1 cellular context compared by ENCODE assay signal in the genomic region with DNA sequence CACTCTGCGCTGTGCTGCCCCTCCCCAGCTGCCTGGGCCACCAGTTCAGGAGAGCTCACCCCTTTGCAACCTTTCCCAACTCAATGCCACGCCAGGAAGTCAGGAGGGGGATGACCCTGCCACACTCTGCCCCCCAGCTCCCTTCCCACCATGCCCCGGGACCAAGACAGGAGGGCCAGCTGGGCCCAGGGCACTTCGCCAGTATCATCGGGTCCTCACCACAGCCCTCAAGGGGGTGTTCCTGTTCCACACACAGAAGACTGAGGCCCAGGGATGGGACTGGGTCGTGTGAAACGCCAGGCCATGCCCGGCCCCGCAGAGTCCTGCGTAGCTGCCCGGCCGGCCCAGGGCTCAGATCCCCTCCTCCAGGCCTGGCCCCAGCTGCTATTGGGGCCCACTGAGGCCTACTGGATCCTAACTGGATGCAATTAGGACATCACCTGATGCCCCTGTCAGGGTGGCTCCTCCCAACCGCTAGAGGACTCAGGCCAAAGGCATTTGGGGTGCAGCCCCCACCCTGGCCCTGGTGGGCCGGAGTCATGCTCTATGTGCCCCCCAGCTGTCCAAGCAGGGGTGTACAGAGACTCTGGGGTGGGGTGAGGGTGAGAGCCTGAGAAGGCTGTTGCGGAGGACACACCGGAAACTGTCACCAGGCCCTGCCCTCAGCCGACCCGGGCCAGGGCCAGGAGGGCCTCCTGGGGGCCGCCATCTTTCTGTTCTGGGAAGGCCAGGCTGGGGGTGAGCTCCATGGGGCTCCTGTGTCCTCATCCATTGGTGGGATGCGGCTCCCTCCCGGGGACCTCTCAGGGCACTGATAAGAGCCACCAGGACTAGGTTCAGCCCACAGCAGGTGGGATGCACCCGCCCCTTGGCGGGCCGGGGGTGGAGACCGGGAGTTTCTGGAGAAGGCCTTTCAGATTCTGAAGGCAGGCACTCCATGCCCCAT.
TF ChIP-seq lines count a peak whose summit lies in the region.

No MANE protein-coding gene starts in this region.

TF ChIP-seq in HepG2, 621 proteins besides CTCF, POLR2A, EP300 and RAD21 (continued from another document and continues in another):
- TF ChIP-seq, protein P1, sequence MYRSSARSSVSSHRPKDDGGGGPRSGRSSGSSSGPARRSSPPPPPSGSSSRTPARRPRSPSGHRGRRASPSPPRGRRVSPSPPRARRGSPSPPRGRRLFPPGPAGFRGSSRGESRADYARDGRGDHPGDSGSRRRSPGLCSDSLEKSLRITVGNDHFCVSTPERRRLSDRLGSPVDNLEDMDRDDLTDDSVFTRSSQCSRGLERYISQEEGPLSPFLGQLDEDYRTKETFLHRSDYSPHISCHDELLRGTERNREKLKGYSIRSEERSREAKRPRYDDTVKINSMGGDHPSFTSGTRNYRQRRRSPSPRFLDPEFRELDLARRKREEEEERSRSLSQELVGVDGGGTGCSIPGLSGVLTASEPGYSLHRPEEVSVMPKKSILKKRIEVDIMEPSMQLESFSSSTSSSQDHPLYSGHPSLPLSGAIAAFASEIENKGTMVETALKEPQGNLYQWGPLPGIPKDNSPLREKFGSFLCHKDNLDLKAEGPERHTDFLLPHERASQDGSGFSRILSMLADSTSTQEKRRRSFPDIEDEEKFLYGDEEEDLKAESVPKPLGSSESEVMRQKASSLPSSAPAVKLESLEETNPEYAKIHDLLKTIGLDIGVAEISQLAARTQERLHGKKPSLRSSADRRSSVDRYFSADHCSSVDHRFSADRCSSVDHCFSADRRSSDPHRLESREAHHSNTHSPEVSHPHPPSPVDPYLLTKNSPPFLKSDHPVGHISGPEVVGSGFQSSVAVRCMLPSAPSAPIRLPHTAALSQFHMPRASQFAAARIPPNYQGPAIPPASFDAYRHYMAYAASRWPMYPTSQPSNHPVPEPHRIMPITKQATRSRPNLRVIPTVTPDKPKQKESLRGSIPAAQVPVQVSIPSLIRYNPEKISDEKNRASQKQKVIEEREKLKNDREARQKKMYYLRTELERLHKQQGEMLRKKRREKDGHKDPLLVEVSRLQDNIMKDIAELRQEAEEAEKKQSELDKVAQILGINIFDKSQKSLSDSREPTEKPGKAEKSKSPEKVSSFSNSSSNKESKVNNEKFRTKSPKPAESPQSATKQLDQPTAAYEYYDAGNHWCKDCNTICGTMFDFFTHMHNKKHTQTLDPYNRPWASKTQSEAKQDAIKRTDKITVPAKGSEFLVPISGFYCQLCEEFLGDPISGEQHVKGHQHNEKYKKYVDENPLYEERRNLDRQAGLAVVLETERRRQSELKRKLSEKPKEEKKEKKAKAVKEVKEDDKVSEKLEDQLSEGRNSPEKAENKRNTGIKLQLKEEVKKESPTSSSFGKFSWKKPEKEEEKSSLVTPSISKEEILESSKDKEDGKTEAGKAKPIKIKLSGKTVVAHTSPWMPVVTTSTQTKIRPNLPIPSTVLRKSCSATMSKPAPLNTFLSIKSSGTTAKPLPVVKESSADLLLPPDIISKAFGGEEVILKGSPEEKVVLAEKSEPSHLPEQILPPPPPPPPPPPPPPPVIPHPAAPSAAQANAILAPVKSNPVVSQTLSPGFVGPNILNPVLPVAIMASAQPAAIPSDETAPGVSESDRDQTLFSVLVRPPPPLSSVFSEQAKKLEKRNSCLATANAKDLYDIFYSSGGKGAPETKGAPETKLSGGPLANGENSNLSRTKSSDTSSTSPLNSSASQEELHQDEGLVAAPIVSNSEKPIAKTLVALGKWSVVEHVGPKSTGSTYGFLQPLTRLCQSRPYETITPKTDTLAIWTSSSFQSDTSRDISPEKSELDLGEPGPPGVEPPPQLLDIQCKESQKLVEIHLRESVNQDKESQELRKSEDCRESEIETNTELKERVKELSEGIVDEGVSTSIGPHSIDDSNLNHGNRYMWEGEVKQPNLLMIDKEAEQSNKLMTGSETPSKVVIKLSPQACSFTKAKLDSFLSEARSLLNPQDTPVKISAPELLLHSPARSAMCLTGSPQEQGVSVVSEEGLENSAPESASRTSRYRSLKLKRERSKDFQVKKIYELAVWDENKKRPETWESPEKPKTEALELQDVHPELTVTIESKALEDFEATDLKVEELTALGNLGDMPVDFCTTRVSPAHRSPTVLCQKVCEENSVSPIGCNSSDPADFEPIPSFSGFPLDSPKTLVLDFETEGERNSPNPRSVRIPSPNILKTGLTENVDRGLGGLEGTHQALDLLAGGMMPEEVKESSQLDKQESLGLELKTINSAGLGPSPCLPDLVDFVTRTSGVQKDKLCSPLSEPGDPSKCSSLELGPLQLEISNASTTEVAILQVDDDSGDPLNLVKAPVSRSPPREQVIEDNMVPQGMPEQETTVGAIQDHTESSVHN (CRISPR knock-in tag; IDR thresholded peaks at IDR 0.05), result no peak
- no peak for TF ChIP-seq SRSF4 (IDR thresholded peaks at IDR 0.05; ENCODE audit: low read depth, low read length, poor library complexity, severe bottlenecking)
- TF ChIP-seq, protein P2, sequence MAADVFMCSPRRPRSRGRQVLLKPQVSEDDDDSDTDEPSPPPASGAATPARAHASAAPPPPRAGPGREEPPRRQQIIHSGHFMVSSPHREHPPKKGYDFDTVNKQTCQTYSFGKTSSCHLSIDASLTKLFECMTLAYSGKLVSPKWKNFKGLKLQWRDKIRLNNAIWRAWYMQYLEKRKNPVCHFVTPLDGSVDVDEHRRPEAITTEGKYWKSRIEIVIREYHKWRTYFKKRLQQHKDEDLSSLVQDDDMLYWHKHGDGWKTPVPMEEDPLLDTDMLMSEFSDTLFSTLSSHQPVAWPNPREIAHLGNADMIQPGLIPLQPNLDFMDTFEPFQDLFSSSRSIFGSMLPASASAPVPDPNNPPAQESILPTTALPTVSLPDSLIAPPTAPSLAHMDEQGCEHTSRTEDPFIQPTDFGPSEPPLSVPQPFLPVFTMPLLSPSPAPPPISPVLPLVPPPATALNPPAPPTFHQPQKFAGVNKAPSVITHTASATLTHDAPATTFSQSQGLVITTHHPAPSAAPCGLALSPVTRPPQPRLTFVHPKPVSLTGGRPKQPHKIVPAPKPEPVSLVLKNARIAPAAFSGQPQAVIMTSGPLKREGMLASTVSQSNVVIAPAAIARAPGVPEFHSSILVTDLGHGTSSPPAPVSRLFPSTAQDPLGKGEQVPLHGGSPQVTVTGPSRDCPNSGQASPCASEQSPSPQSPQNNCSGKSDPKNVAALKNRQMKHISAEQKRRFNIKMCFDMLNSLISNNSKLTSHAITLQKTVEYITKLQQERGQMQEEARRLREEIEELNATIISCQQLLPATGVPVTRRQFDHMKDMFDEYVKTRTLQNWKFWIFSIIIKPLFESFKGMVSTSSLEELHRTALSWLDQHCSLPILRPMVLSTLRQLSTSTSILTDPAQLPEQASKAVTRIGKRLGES (CRISPR knock-in tag; IDR thresholded peaks at IDR 0.05; ENCODE audit: borderline replicate concordance), result 0 out of 2 replicates have a peak, but pooled peaks have one; percentile 41
- peak; percentile 83 for TF ChIP-seq HOXA3 (CRISPR knock-in tag; IDR thresholded peaks at IDR 0.05)
- TF ChIP-seq TP53 (CRISPR knock-in tag; conservative IDR thresholded peaks at IDR 0.05), result no peak
- TF ChIP-seq HOXA5 (CRISPR knock-in tag; IDR thresholded peaks at IDR 0.05), result peak; percentile 78
- TF ChIP-seq SRSF1 (optimal IDR thresholded peaks at IDR 0.05; ENCODE audit: low read depth, low read length), result peak; percentile 27
- TF ChIP-seq EZH2 (conservative IDR thresholded peaks at IDR 0.05; ENCODE audit: low read depth, low read length), result no peak
- TF ChIP-seq, protein P3, sequence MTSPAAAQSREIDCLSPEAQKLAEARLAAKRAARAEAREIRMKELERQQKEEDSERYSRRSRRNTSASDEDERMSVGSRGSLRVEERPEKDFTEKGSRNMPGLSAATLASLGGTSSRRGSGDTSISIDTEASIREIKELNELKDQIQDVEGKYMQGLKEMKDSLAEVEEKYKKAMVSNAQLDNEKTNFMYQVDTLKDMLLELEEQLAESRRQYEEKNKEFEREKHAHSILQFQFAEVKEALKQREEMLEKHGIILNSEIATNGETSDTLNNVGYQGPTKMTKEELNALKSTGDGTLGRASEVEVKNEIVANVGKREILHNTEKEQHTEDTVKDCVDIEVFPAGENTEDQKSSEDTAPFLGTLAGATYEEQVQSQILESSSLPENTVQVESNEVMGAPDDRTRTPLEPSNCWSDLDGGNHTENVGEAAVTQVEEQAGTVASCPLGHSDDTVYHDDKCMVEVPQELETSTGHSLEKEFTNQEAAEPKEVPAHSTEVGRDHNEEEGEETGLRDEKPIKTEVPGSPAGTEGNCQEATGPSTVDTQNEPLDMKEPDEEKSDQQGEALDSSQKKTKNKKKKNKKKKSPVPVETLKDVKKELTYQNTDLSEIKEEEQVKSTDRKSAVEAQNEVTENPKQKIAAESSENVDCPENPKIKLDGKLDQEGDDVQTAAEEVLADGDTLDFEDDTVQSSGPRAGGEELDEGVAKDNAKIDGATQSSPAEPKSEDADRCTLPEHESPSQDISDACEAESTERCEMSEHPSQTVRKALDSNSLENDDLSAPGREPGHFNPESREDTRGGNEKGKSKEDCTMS (CRISPR knock-in tag; conservative IDR thresholded peaks at IDR 0.05), result no peak
- TF ChIP-seq, protein P4, sequence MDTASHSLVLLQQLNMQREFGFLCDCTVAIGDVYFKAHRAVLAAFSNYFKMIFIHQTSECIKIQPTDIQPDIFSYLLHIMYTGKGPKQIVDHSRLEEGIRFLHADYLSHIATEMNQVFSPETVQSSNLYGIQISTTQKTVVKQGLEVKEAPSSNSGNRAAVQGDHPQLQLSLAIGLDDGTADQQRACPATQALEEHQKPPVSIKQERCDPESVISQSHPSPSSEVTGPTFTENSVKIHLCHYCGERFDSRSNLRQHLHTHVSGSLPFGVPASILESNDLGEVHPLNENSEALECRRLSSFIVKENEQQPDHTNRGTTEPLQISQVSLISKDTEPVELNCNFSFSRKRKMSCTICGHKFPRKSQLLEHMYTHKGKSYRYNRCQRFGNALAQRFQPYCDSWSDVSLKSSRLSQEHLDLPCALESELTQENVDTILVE (CRISPR knock-in tag; IDR thresholded peaks at IDR 0.05), result peak; percentile 37
- TF ChIP-seq PCBP1 (IDR thresholded peaks at IDR 0.05; ENCODE audit: borderline replicate concordance, low read depth, low read length), result 0 out of 2 replicates have a peak, but pooled peaks have one; percentile 39
- TF ChIP-seq ZSCAN9 (CRISPR knock-in tag; IDR thresholded peaks at IDR 0.05; ENCODE audit: borderline replicate concordance), result 0 out of 2 replicates have a peak, but pooled peaks have one; percentile 18
- TF ChIP-seq, protein P5, sequence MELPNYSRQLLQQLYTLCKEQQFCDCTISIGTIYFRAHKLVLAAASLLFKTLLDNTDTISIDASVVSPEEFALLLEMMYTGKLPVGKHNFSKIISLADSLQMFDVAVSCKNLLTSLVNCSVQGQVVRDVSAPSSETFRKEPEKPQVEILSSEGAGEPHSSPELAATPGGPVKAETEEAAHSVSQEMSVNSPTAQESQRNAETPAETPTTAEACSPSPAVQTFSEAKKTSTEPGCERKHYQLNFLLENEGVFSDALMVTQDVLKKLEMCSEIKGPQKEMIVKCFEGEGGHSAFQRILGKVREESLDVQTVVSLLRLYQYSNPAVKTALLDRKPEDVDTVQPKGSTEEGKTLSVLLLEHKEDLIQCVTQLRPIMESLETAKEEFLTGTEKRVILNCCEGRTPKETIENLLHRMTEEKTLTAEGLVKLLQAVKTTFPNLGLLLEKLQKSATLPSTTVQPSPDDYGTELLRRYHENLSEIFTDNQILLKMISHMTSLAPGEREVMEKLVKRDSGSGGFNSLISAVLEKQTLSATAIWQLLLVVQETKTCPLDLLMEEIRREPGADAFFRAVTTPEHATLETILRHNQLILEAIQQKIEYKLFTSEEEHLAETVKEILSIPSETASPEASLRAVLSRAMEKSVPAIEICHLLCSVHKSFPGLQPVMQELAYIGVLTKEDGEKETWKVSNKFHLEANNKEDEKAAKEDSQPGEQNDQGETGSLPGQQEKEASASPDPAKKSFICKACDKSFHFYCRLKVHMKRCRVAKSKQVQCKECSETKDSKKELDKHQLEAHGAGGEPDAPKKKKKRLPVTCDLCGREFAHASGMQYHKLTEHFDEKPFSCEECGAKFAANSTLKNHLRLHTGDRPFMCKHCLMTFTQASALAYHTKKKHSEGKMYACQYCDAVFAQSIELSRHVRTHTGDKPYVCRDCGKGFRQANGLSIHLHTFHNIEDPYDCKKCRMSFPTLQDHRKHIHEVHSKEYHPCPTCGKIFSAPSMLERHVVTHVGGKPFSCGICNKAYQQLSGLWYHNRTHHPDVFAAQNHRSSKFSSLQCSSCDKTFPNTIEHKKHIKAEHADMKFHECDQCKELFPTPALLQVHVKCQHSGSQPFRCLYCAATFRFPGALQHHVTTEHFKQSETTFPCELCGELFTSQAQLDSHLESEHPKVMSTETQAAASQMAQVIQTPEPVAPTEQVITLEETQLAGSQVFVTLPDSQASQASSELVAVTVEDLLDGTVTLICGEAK (IDR thresholded peaks at IDR 0.05), result no peak
- TF ChIP-seq, protein P5 (CRISPR knock-in tag; IDR thresholded peaks at IDR 0.05), result no peak
- TF ChIP-seq, protein P6, sequence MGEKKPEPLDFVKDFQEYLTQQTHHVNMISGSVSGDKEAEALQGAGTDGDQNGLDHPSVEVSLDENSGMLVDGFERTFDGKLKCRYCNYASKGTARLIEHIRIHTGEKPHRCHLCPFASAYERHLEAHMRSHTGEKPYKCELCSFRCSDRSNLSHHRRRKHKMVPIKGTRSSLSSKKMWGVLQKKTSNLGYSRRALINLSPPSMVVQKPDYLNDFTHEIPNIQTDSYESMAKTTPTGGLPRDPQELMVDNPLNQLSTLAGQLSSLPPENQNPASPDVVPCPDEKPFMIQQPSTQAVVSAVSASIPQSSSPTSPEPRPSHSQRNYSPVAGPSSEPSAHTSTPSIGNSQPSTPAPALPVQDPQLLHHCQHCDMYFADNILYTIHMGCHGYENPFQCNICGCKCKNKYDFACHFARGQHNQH (CRISPR knock-in tag; IDR thresholded peaks at IDR 0.05), result peak; percentile 68
- no peak for TF ChIP-seq ARNT (IDR thresholded peaks at IDR 0.05)
- no peak for TF ChIP-seq ZNF530 (CRISPR knock-in tag; IDR thresholded peaks at IDR 0.05; ENCODE audit: low read depth)
- peak; percentile 76; the same call in 1 of the 2 replicates for TF ChIP-seq MYC (CRISPR knock-in tag; IDR thresholded peaks at IDR 0.05; ENCODE audit: borderline replicate concordance)
- no peak for TF ChIP-seq CAMTA2 (CRISPR knock-in tag; IDR thresholded peaks at IDR 0.05; ENCODE audit: borderline replicate concordance)
